In the genomic region with DNA sequence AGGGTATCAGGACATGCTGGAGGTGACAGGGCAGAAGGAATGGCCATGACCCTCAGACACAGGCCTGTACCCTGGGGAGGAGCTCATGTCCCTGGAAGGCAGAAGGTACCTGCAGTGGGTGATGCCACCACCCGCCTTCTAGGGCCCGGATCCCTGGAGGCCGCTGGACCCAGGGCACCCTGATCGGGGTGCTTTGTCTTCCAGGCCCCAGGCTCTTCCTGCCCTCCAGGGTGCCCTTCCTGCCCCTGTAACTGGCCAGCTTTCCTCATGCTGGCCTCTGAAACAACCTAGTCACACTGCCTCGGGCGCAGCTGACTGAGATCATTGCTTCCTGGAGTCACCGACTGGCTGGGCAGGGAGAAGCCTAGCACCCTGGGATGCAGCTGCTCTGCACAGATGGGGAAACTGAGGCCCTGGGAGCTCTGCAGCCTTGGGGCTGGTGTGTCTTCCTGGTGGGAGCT, we compare ENCODE assay signal across 14 cellular contexts. TPM values are rescaled to one million over a fixed set of nuclear protein-coding genes. Genes with fewer than 3 reads are reported as not detected.
A peak's percentile ranks its signal among the peaks of the same experiment; 100 is the strongest.
DNase-seq lines count a peak whose midpoint lies in the region; ATAC-seq and TF ChIP-seq lines count a peak whose summit lies in the region.
"Had no signal": no experiment of that assay in that cellular context is flagged by ENCODE, and none has a peak within 500 bp of the region (broad histone marks: within the 10 kb centered on the region; RNA-seq: fewer than 3 reads in every experiment).

No MANE protein-coding gene starts in this region.

- POLR2A ChIA-PET in activated CD4-positive, alpha-beta memory T cell treated with anti-CD3 and anti-CD28 coated beads for 36 hours (lab: Charles Lee) = no interaction called here

- intact Hi-C loops in activated CD4-positive, alpha-beta memory T cell treated with anti-CD3 and anti-CD28 coated beads for 36 hours (cut with micrococcal nuclease) = no loop called here
- intact Hi-C loops in left lung (cut with DNase I) = no loop called here

- peak overlapping the region; percentile 99 for H3K27ac Mint-ChIP-seq in stimulated activated naive CD8-positive, alpha-beta T cell treated with anti-CD3 and anti-CD28 coated beads, Interleukin-15, Interleukin-2, amounts not matched to agents 100 ng/mL and 50 ng/mL, for 24 hours
- peak overlapping the region; percentile 99 for H3K27ac Mint-ChIP-seq in activated CD4-positive, alpha-beta memory T cell treated with anti-CD3 and anti-CD28 coated beads for 36 hours

- H3K27me3 Mint-ChIP-seq in stimulated activated naive CD8-positive, alpha-beta T cell treated with anti-CD3 and anti-CD28 coated beads, Interleukin-15, Interleukin-2, amounts not matched to agents 100 ng/mL and 50 ng/mL, for 24 hours = no peaks in the 10 kb centered on the region
- no peaks in the 10 kb centered on the region for H3K27me3 Mint-ChIP-seq in activated CD4-positive, alpha-beta memory T cell treated with anti-CD3 and anti-CD28 coated beads for 36 hours

- H3K4me3 ChIP-seq in left lung = no peak overlapping the region
- H3K4me3 ChIP-seq: cardiac muscle cell had no signal

- no peak for DNase-seq in stimulated activated naive CD8-positive, alpha-beta T cell treated with anti-CD3 and anti-CD28 coated beads, Interleukin-15, Interleukin-2, amounts not matched to agents 100 U/mL and 50 U/mL, for 24 hours
- no peak for DNase-seq in activated CD4-positive, alpha-beta memory T cell treated with anti-CD3 and anti-CD28 coated beads for 36 hours
- peak; percentile 47 to 48 for DNase-seq in left lung
- no peak for DNase-seq in SW480 (ENCODE audit: low spot score)
- DNase-seq in NCI-H1930 (lab: John Stamatoyannopoulos, UW) = no peak
- DNase-seq: glutamatergic neuron; KG1; NCI-H1694; SIG-M5; stimulated activated CD4-positive, alpha-beta T cell treated with anti-CD3 and anti-CD28 coated beads, Interleukin-4, amount 100 ng/mL, for 1 hour had no signal

- H3K36me3 Mint-ChIP-seq in stimulated activated naive CD8-positive, alpha-beta T cell treated with anti-CD3 and anti-CD28 coated beads, Interleukin-15, Interleukin-2, amounts not matched to agents 100 ng/mL and 50 ng/mL, for 24 hours (ENCODE audit: low read depth) = peaks cover 24% of the 10 kb centered on the region
- H3K36me3 Mint-ChIP-seq in activated CD4-positive, alpha-beta memory T cell treated with anti-CD3 and anti-CD28 coated beads for 36 hours = peaks cover 18% of the 10 kb centered on the region

- peaks cover 0 to 92% of the 10 kb centered on the region in 2 donors for H3K4me1 ChIP-seq in left lung

- no peaks in the 10 kb centered on the region for H3K36me3 ChIP-seq in left lung
- H3K36me3 ChIP-seq: cardiac muscle cell had no signal

- H3K4me1 Mint-ChIP-seq in stimulated activated naive CD8-positive, alpha-beta T cell treated with anti-CD3 and anti-CD28 coated beads, Interleukin-15, Interleukin-2, amounts not matched to agents 100 ng/mL and 50 ng/mL, for 24 hours (ENCODE audit: low read depth) = peaks cover 96% of the 10 kb centered on the region
- H3K4me1 Mint-ChIP-seq in activated CD4-positive, alpha-beta memory T cell treated with anti-CD3 and anti-CD28 coated beads for 36 hours (ENCODE audit: low read depth) = peaks cover 86% of the 10 kb centered on the region

- TF ChIP-seq CTCF in left lung (IDR thresholded peaks at IDR 0.05) = no peak

- ATAC-seq in stimulated activated naive CD8-positive, alpha-beta T cell treated with anti-CD3 and anti-CD28 coated beads, Interleukin-15, Interleukin-2, amounts not matched to agents 100 U/mL and 50 U/mL, for 24 hours = no peak
- ATAC-seq in left lung = no peak
- no peak for ATAC-seq in HG02678 (IDR thresholded peaks at IDR 0.05; ENCODE audit: unreplicated experiment)
- no peak for ATAC-seq in GM18870 (IDR thresholded peaks at IDR 0.05; ENCODE audit: unreplicated experiment)

- H3K27me3 ChIP-seq in left lung = no peaks in the 10 kb centered on the region
- H3K27me3 ChIP-seq: cardiac muscle cell had no signal

- H3K27ac ChIP-seq in left lung = peak overlapping the region in 1 of 2 donors; percentile 20

- no peak overlapping the region for H3K4me3 Mint-ChIP-seq in stimulated activated naive CD8-positive, alpha-beta T cell treated with anti-CD3 and anti-CD28 coated beads, Interleukin-15, Interleukin-2, amounts not matched to agents 100 ng/mL and 50 ng/mL, for 24 hours
- H3K4me3 Mint-ChIP-seq in activated CD4-positive, alpha-beta memory T cell treated with anti-CD3 and anti-CD28 coated beads for 36 hours = no peak overlapping the region

- CTCF ChIA-PET in activated CD4-positive, alpha-beta memory T cell treated with anti-CD3 and anti-CD28 coated beads for 36 hours (lab: Charles Lee) = interaction anchor here (0.6 to 4.6 kb wide), 5 partner anchors 55 to 112 kb away, joined by 3 to 23 read pairs (median 4); no protein-coding TSS in a partner anchor

- H3K9me3 ChIP-seq in left lung = no peaks in the 10 kb centered on the region

- no peaks in the 10 kb centered on the region for H3K9me3 Mint-ChIP-seq in stimulated activated naive CD8-positive, alpha-beta T cell treated with anti-CD3 and anti-CD28 coated beads, Interleukin-15, Interleukin-2, amounts not matched to agents 100 ng/mL and 50 ng/mL, for 24 hours
- peaks cover 4% of the 10 kb centered on the region for H3K9me3 Mint-ChIP-seq in activated CD4-positive, alpha-beta memory T cell treated with anti-CD3 and anti-CD28 coated beads for 36 hours

RNA-seq across cellular contexts. Expression of a gene that starts 5.8 kb away (rescaled TPM):
- 100 to 1,000 TPM in 1 of 2 experiments, 10 to 100 TPM in 1; 100.0 to 107 TPM for total RNA-seq in activated CD4-positive, alpha-beta memory T cell treated with anti-CD3 and anti-CD28 coated beads for 36 hours
- total RNA-seq in left lung = 100 to 1,000 TPM in 1 of 2 donors, 10 to 100 TPM in 1; 77.6 to 116 TPM

Comparison
In these comparisons a context has a peak if more than half of its experiments do, and no peak if none do; other contexts are left out.
1. DNase-seq: peak in left lung (2 of 2); none in stimulated activated naive CD8-positive, alpha-beta T cell treated with anti-CD3 and anti-CD28 coated beads, Interleukin-15, Interleukin-2, amounts not matched to agents 100 U/mL and 50 U/mL, for 24 hours (single experiment), activated CD4-positive, alpha-beta memory T cell treated with anti-CD3 and anti-CD28 coated beads for 36 hours (single experiment), SW480 (single experiment) and NCI-H1930 (0 of 2).